Comparison of ENCODE assay signal across 8 cellular contexts in genomic region chr12:121538699-121539061, GRCh38. TPM values are rescaled to one million over a fixed set of nuclear protein-coding genes. Genes with fewer than 3 reads are reported as not detected.
DNase-seq lines count a peak whose midpoint lies in the region; ATAC-seq, FAIRE-seq and TF ChIP-seq lines count a peak whose summit lies in the region.

No MANE protein-coding gene starts in this region.

- no peak for ATAC-seq in activated T-helper 17 cell treated with anti-CD3 and anti-CD28 coated beads, Interleukin-2, amount 50 U/mL, for 72 hours (replicated peaks)

- peak overlapping the region; percentile 94 for H3K27ac Mint-ChIP-seq in activated T-helper 17 cell treated with anti-CD3 and anti-CD28 coated beads, Interleukin-2, amount 50 U/mL, for 72 hours
- H3K27ac Mint-ChIP-seq in mesothelial cell of epicardium: peak overlapping the region; percentile 65

- peaks cover 5% of the 10 kb centered on the region for H3K36me3 Mint-ChIP-seq in activated T-helper 17 cell treated with anti-CD3 and anti-CD28 coated beads, Interleukin-2, amount 50 U/mL, for 72 hours (ENCODE audit: low read depth)
- H3K36me3 Mint-ChIP-seq in mesothelial cell of epicardium: peaks cover under 1% of the 10 kb centered on the region

- no peaks in the 10 kb centered on the region for H3K9me3 Mint-ChIP-seq in activated T-helper 17 cell treated with anti-CD3 and anti-CD28 coated beads, Interleukin-2, amount 50 U/mL, for 72 hours
- no peaks in the 10 kb centered on the region for H3K9me3 Mint-ChIP-seq in mesothelial cell of epicardium

- TF ChIP-seq POLR2A in GM12892 (IDR thresholded peaks at IDR 0.05; ENCODE audit: low read depth, low read length): no peak

- no peaks in the 10 kb centered on the region for H3K27me3 Mint-ChIP-seq in activated T-helper 17 cell treated with anti-CD3 and anti-CD28 coated beads, Interleukin-2, amount 50 U/mL, for 72 hours
- no peaks in the 10 kb centered on the region for H3K27me3 Mint-ChIP-seq in mesothelial cell of epicardium (ENCODE audit: low read depth)

- in situ Hi-C loops in Caki2 (cut with HindIII; ENCODE audit: low pct_unique_long_range_greater_than_20kb, low sequenced_read_pairs): no loop called here

- no peak for TF ChIP-seq CTCF in mesothelial cell of epicardium (IDR thresholded peaks at IDR 0.05; ENCODE audit: unreplicated experiment)

- peak overlapping the region; percentile 94 for H3K4me3 Mint-ChIP-seq in activated T-helper 17 cell treated with anti-CD3 and anti-CD28 coated beads, Interleukin-2, amount 50 U/mL, for 72 hours
- peak overlapping the region; percentile 70 for H3K4me3 Mint-ChIP-seq in mesothelial cell of epicardium

- DNase-seq in Caki2 (ENCODE audit: low read depth) (peak; percentile 22), HTR-8/SVneo (ENCODE audit: insufficient read length, low spot score) (peak; percentile 33), mesothelial cell of epicardium (ENCODE audit: low spot score in 2 of 2, unreplicated experiment in 2 of 2) (no peak), epidermal melanocyte (ENCODE audit: insufficient read length, low spot score) (no peak), GM12892 (ENCODE audit: insufficient read length) (no peak), SKM-1 (lab: John Stamatoyannopoulos, UW; ENCODE audit: unreplicated experiment) (no peak)
- DNase-seq in activated CD4-positive, CD25-positive, alpha-beta regulatory T cell (lab: John Stamatoyannopoulos, UW): no peak

- FAIRE-seq in HTR-8/SVneo (lab: Jason Lieb, UNC) (no peak), GM12892 (lab: Jason Lieb, UNC) (no peak)

- H3K4me1 Mint-ChIP-seq in activated T-helper 17 cell treated with anti-CD3 and anti-CD28 coated beads, Interleukin-2, amount 50 U/mL, for 72 hours: peaks cover 29% of the 10 kb centered on the region
- peaks cover 34% of the 10 kb centered on the region for H3K4me1 Mint-ChIP-seq in mesothelial cell of epicardium

RNA-seq across cellular contexts. Expression of gene KDM2B, which starts 42.1 kb away (rescaled TPM):
- 25.8 and 76.6 TPM in 2 replicates for total RNA-seq in Caki2 (2014; rRNA removed; shearing (Covaris generic); ENCODE audit: low replicate concordance)
- total RNA-seq in activated T-helper 17 cell treated with anti-CD3 and anti-CD28 coated beads, Interleukin-2, amount 50 U/mL, for 72 hours: 10 to 100 TPM; 64.2 to 76.4 TPM
- total RNA-seq in mesothelial cell of epicardium: 55.4 to 61.1 TPM (median 57.5 TPM) in 3 replicates
- polyA plus RNA-seq in GM12892 (2012; ENCODE audit: missing spikeins): 76.6 TPM

Comparison
In these comparisons a context has a peak if more than half of its experiments do, and no peak if none do; other contexts are left out.
1. DNase-seq: peak in Caki2 (single experiment) and HTR-8/SVneo (single experiment); none in mesothelial cell of epicardium (0 of 2), activated CD4-positive, CD25-positive, alpha-beta regulatory T cell (0 of 4), epidermal melanocyte (single experiment), GM12892 (single experiment) and SKM-1 (single experiment).